24 cellular contexts compared by ENCODE assay signal in genomic region chr3:76684946-76685345, GRCh38.
"Had no signal": no experiment of that assay in that cellular context is flagged by ENCODE, and none has a peak within 500 bp of the region (broad histone marks: within the 10 kb centered on the region; RNA-seq: fewer than 3 reads in every experiment).

No MANE protein-coding gene starts in this region.

- DNase-seq: dermis blood vessel endothelial cell; dorsolateral prefrontal cortex; effector CD4-positive, alpha-beta T cell; effector memory CD4-positive, alpha-beta T cell; erythroblast; esophagus squamous epithelium; foreskin fibroblast; foreskin melanocyte; gastrocnemius medialis; glutamatergic neuron; head of caudate nucleus; heart right ventricle; hypothalamus; left cardiac atrium; left lung; left ventricle myocardium superior; lower lobe of right lung; mesenchymal stem cell; mucosa of descending colon; naive B cell had no signal

- H3K4me1 Mint-ChIP-seq: naive B cell had no signal

- H3K27me3 ChIP-seq: esophagus squamous epithelium, gastrocnemius medialis, heart right ventricle, left lung had no signal

- H3K4me3 ChIP-seq: coronary artery, dorsolateral prefrontal cortex, esophagus squamous epithelium, gastrocnemius medialis, heart right ventricle, left lung, lower lobe of right lung, mucosa of descending colon had no signal

- H3K36me3 Mint-ChIP-seq: mesothelial cell of epicardium, naive B cell had no signal

- H3K4me1 ChIP-seq: esophagus squamous epithelium, gastrocnemius medialis, heart right ventricle, left lung, lower lobe of right lung had no signal

- H3K36me3 ChIP-seq: esophagus squamous epithelium, gastrocnemius medialis, heart right ventricle, left lung, lower lobe of right lung had no signal

- H3K4me3 Mint-ChIP-seq: mesothelial cell of epicardium, naive B cell had no signal

- H3K27ac Mint-ChIP-seq: mesothelial cell of epicardium, naive B cell had no signal

- H3K27ac ChIP-seq: coronary artery, dorsolateral prefrontal cortex, epithelial cell of prostate, esophagus squamous epithelium, gastrocnemius medialis, heart right ventricle, left lung, lower lobe of right lung had no signal

- H3K27me3 Mint-ChIP-seq: naive B cell had no signal

- H3K9me3 ChIP-seq: esophagus squamous epithelium, gastrocnemius medialis, left lung, lower lobe of right lung, mucosa of descending colon had no signal

- ATAC-seq: esophagus mucosa, gastrocnemius medialis, heart right ventricle, left cardiac atrium, left lung, left ventricle myocardium superior, lower lobe of right lung, mucosa of descending colon had no signal
